In the genomic region with DNA sequence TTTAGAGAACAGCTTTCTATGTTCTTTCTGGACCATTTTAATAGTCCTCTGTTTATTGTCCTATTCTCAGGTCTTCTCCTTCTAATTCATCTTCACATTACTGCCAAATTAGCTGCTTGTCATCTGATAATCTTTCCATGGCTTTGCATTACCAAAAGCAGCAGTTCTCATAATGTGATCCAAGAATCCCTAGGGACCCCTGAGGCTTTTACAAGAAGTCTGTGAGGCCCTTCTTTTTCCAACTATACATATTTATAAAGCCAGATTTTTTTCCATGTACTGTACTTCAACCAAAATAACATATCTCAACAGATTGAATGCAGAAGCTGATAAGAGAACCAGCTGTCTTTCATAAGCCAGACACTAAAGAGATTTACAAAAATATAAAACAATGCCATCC, we compare ENCODE assay signal across 14 cellular contexts.
DNase-seq lines count a peak whose midpoint lies in the region; ATAC-seq and TF ChIP-seq lines count a peak whose summit lies in the region.
"Had no signal": no experiment of that assay in that cellular context is flagged by ENCODE, and none has a peak within 500 bp of the region (broad histone marks: within the 10 kb centered on the region; RNA-seq: fewer than 3 reads in every experiment).

No MANE protein-coding gene starts in this region.

- intact Hi-C loops in mucosa of descending colon (cut with DNase I, micrococcal nuclease): no loop called here

- ATAC-seq in mucosa of descending colon: no peak
- no peak for ATAC-seq in HG03139 (IDR thresholded peaks at IDR 0.05; ENCODE audit: unreplicated experiment)
- no peak for ATAC-seq in GM18517 (IDR thresholded peaks at IDR 0.05; ENCODE audit: unreplicated experiment)
- ATAC-seq in stimulated activated naive CD8-positive, alpha-beta T cell treated with anti-CD3 and anti-CD28 coated beads, Interleukin-15, amount 100 ng/mL, for 72 hours: no peak

- no peak for TF ChIP-seq CTCF in chondrocyte (IDR thresholded peaks at IDR 0.05)
- TF ChIP-seq CTCF in mucosa of descending colon (IDR thresholded peaks at IDR 0.05): no peak

- H3K4me3 ChIP-seq in mucosa of descending colon: no peak overlapping the region

- H3K36me3 Mint-ChIP-seq in chondrocyte (ENCODE audit: low read depth): peaks cover 3% of the 10 kb centered on the region

- H3K27me3 Mint-ChIP-seq in chondrocyte (ENCODE audit: low read depth): peaks cover 3% of the 10 kb centered on the region
- peaks cover 15% of the 10 kb centered on the region for H3K27me3 Mint-ChIP-seq in stimulated activated naive CD8-positive, alpha-beta T cell treated with anti-CD3 and anti-CD28 coated beads, Interleukin-15, amount 100 ng/mL, for 72 hours

- H3K4me3 Mint-ChIP-seq in chondrocyte (ENCODE audit: unreplicated experiment): no peak overlapping the region
- H3K4me3 Mint-ChIP-seq in stimulated activated naive CD8-positive, alpha-beta T cell treated with anti-CD3 and anti-CD28 coated beads, Interleukin-15, amount 100 ng/mL, for 72 hours: no peak overlapping the region

- peaks cover 5% of the 10 kb centered on the region for H3K9me3 Mint-ChIP-seq in chondrocyte (ENCODE audit: low read depth)
- H3K9me3 Mint-ChIP-seq in stimulated activated naive CD8-positive, alpha-beta T cell treated with anti-CD3 and anti-CD28 coated beads, Interleukin-15, amount 100 ng/mL, for 72 hours: no peaks in the 10 kb centered on the region

- H3K4me1 Mint-ChIP-seq in chondrocyte (ENCODE audit: low read depth): peaks cover 30% of the 10 kb centered on the region
- no peaks in the 10 kb centered on the region for H3K4me1 Mint-ChIP-seq in stimulated activated naive CD8-positive, alpha-beta T cell treated with anti-CD3 and anti-CD28 coated beads, Interleukin-15, amount 100 ng/mL, for 72 hours

- peak overlapping the region; percentile 46 for H3K27ac Mint-ChIP-seq in chondrocyte (ENCODE audit: unreplicated experiment)
- H3K27ac Mint-ChIP-seq in stimulated activated naive CD8-positive, alpha-beta T cell treated with anti-CD3 and anti-CD28 coated beads, Interleukin-15, amount 100 ng/mL, for 72 hours: no peak overlapping the region

- H3K4me1 ChIP-seq in mucosa of descending colon (ENCODE audit: low read depth): no peaks in the 10 kb centered on the region

- H3K9me3 ChIP-seq in mucosa of descending colon: no peaks in the 10 kb centered on the region

- DNase-seq in NCI-H82 (lab: John Stamatoyannopoulos, UW) (peak; percentile 42), NCI-H82 treated with DMSO at 0.1 percent for 48 hours (lab: John Stamatoyannopoulos, UW; ENCODE audit: unreplicated experiment) (no peak), SK-N-DZ (ENCODE audit: low spot score) (peak; percentile 99), chondrocyte (ENCODE audit: low spot score) (no peak), mucosa of descending colon (no peak)
- DNase-seq in stimulated activated naive CD8-positive, alpha-beta T cell treated with anti-CD3 and anti-CD28 coated beads, Interleukin-15, amount 100 ng/mL, for 72 hours: no peak
- DNase-seq: EL, Kasumi-1, NCI-H1105, NCI-H187 treated with DMSO at 0.1 percent for 48 hours, NCI-H510A treated with DMSO at 0.1 percent for 48 hours, SHP77 had no signal

- H3K36me3 ChIP-seq in mucosa of descending colon (ENCODE audit: low read depth): no peaks in the 10 kb centered on the region

Comparison
In these comparisons a context has a peak if more than half of its experiments do, and no peak if none do; other contexts are left out.
1. DNase-seq: peak in NCI-H82 (single experiment) and SK-N-DZ (single experiment); none in NCI-H82 treated with DMSO at 0.1 percent for 48 hours (single experiment), chondrocyte (single experiment), mucosa of descending colon (0 of 3) and stimulated activated naive CD8-positive, alpha-beta T cell treated with anti-CD3 and anti-CD28 coated beads, Interleukin-15, amount 100 ng/mL, for 72 hours (0 of 2).